Comparison of ENCODE assay signal across 18 cellular contexts in the genomic region with DNA sequence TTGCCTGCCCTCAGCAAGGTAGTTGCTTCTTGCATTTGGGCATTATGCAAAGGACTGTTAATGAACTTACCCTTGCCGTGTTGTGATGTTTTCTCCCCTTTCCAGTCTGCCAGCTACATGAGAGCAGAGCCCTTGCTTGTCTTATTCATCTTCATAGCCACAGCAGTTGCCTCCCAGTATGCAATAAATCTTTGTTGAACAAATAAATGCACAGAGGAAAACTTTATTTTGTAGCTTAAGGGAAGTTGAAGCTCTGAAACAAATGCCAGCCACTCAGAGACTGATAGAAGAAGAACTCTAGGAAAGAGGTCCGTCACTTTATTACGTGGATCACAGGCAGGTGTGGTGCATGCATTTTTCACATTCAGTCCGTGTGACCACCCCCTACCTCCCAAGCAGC.
"Had no signal": no experiment of that assay in that cellular context is flagged by ENCODE, and none has a peak within 500 bp of the region (broad histone marks: within the 10 kb centered on the region; RNA-seq: fewer than 3 reads in every experiment).

No MANE protein-coding gene starts in this region.

- DNase-seq: dermis blood vessel endothelial cell; esophagus squamous epithelium; foreskin fibroblast; glutamatergic neuron; kidney; left cardiac atrium; naive thymus-derived CD4-positive, alpha-beta T cell; spleen; stimulated activated CD4-positive, alpha-beta T cell treated with anti-CD3 and anti-CD28 coated beads, Interleukin-15, amount 100 ng/mL, for 24 hours; stimulated activated CD4-positive, alpha-beta T cell treated with anti-CD3 and anti-CD28 coated beads, Interleukin-1b, Interleukin-23, amount 100 ng/mL, for 48 hours; stimulated activated CD4-positive, alpha-beta T cell treated with anti-CD3 and anti-CD28 coated beads, Interleukin-4, amount 100 ng/mL, for 24 hours; stimulated activated naive B cell treated with anti-CD40 and anti-IgM and Interleukin-4, amounts not matched to agents 10 μg/mL and 1 μg/mL and 100 μg/mL, for 72 hours; stimulated activated naive CD8-positive, alpha-beta T cell treated with anti-CD3 and anti-CD28 coated beads, Interleukin-15, amount 100 ng/mL, for 72 hours; transverse colon had no signal

- H3K27ac ChIP-seq: esophagus squamous epithelium, gastroesophageal sphincter, neutrophil, thoracic aorta, transverse colon had no signal

- H3K36me3 ChIP-seq: esophagus squamous epithelium, gastroesophageal sphincter, neutrophil, spleen, thoracic aorta, transverse colon had no signal

- H3K27ac Mint-ChIP-seq: naive thymus-derived CD4-positive, alpha-beta T cell; stimulated activated naive B cell treated with anti-CD40 and anti-IgM and Interleukin-4, amounts not matched to agents 10 μg/mL and 1 μg/mL and 100 μg/mL, for 72 hours; stimulated activated naive CD8-positive, alpha-beta T cell treated with anti-CD3 and anti-CD28 coated beads, Interleukin-15, amount 100 ng/mL, for 72 hours had no signal

- H3K36me3 Mint-ChIP-seq: stimulated activated naive B cell treated with anti-CD40 and anti-IgM and Interleukin-4, amounts not matched to agents 10 μg/mL and 1 μg/mL and 100 μg/mL, for 72 hours had no signal

- H3K4me3 ChIP-seq: esophagus squamous epithelium, gastroesophageal sphincter, spleen, thoracic aorta, transverse colon had no signal

- ATAC-seq: gastroesophageal sphincter; naive thymus-derived CD4-positive, alpha-beta T cell; sciatic nerve; stimulated activated naive B cell treated with anti-CD40 and anti-IgM and Interleukin-4, amounts not matched to agents 10 μg/mL and 1 μg/mL and 100 μg/mL, for 72 hours; stimulated activated naive CD8-positive, alpha-beta T cell treated with anti-CD3 and anti-CD28 coated beads, Interleukin-15, amount 100 ng/mL, for 72 hours had no signal

- H3K4me3 Mint-ChIP-seq: naive thymus-derived CD4-positive, alpha-beta T cell; stimulated activated naive B cell treated with anti-CD40 and anti-IgM and Interleukin-4, amounts not matched to agents 10 μg/mL and 1 μg/mL and 100 μg/mL, for 72 hours; stimulated activated naive CD8-positive, alpha-beta T cell treated with anti-CD3 and anti-CD28 coated beads, Interleukin-15, amount 100 ng/mL, for 72 hours had no signal

- H3K27me3 ChIP-seq: esophagus squamous epithelium, gastroesophageal sphincter, neutrophil, spleen, transverse colon had no signal

- H3K4me1 ChIP-seq: esophagus squamous epithelium, gastroesophageal sphincter had no signal

- H3K9me3 ChIP-seq: esophagus squamous epithelium, gastroesophageal sphincter, neutrophil, spleen, thoracic aorta, transverse colon had no signal

- H3K9me3 Mint-ChIP-seq: naive thymus-derived CD4-positive, alpha-beta T cell; stimulated activated naive B cell treated with anti-CD40 and anti-IgM and Interleukin-4, amounts not matched to agents 10 μg/mL and 1 μg/mL and 100 μg/mL, for 72 hours; stimulated activated naive CD8-positive, alpha-beta T cell treated with anti-CD3 and anti-CD28 coated beads, Interleukin-15, amount 100 ng/mL, for 72 hours had no signal
